ENCODE assay signal across 33 cellular contexts in genomic region chr1:208276757-208277435, GRCh38. TPM values are rescaled to one million over a fixed set of nuclear protein-coding genes. Genes with fewer than 3 reads are reported as not detected.
A peak's percentile ranks its signal among the peaks of the same experiment; 100 is the strongest.
DNase-seq lines count a peak whose midpoint lies in the region; ATAC-seq and TF ChIP-seq lines count a peak whose summit lies in the region.
"Had no signal": no experiment of that assay in that cellular context is flagged by ENCODE, and none has a peak within 500 bp of the region (broad histone marks: within the 10 kb centered on the region; RNA-seq: fewer than 3 reads in every experiment).

No MANE protein-coding gene starts in this region.

- H3K9me3 Mint-ChIP-seq in endodermal cell: no peaks in the 10 kb centered on the region
- H3K9me3 Mint-ChIP-seq: CD14-positive monocyte; CD4-positive, alpha-beta memory T cell; CD4-positive, alpha-beta T cell; CD4-positive, CD25-positive, alpha-beta regulatory T cell; CD8-positive, alpha-beta memory T cell; CD8-positive, alpha-beta T cell had no signal

- H2AK5ac ChIP-seq in mesendoderm (ENCODE audit: low read length): peak overlapping the region; percentile 84

- no peaks in the 10 kb centered on the region for H3F3A ChIP-seq in neural cell (ENCODE audit: insufficient read depth, low read length, poor library complexity, severe bottlenecking)

- H3K18ac ChIP-seq in mesendoderm (ENCODE audit: low read length): peak overlapping the region; percentile 92

- no peaks in the 10 kb centered on the region for H3K79me1 ChIP-seq in mesendoderm (ENCODE audit: low read length)

- peaks cover 6% of the 10 kb centered on the region for H3K27me3 Mint-ChIP-seq in endodermal cell (ENCODE audit: insufficient read depth)

- H3K4me3 ChIP-seq in endodermal cell (ENCODE audit: low read length) (no peak overlapping the region), mesendoderm (ENCODE audit: low read length) (no peak overlapping the region), neural cell (ENCODE audit: low read length) (no peak overlapping the region)
- H3K4me3 ChIP-seq: A549; BLaER1; BLaER1 treated with 17β-estradiol and CSF1 and Interleukin-3, amounts not matched to agents 10 nM and 100 nM had no signal

- no peak overlapping the region for H4K8ac ChIP-seq in mesendoderm (ENCODE audit: low read depth, low read length)

- no peaks in the 10 kb centered on the region for H3K9me2 ChIP-seq in neural cell (ENCODE audit: insufficient read depth, low read length)

- H2BK120ac ChIP-seq in mesendoderm (ENCODE audit: low read depth, low read length): peak overlapping the region; percentile 75

- ATAC-seq in GM21367 (IDR thresholded peaks at IDR 0.05; ENCODE audit: unreplicated experiment): no peak
- ATAC-seq: A549; CD8-positive, alpha-beta T cell had no signal

- H2AFZ ChIP-seq in neural cell (ENCODE audit: low read depth, low read length): no peak overlapping the region

- H3K36me3 ChIP-seq in endodermal cell (ENCODE audit: control insufficient read depth, insufficient read depth, low read length): no peaks in the 10 kb centered on the region
- no peaks in the 10 kb centered on the region for H3K36me3 ChIP-seq in mesendoderm (ENCODE audit: control insufficient read depth, insufficient read depth, low read length)
- H3K36me3 ChIP-seq in neural cell (ENCODE audit: insufficient read depth, low read length): no peaks in the 10 kb centered on the region
- H3K36me3 ChIP-seq: BE2C; BLaER1; BLaER1 treated with 17β-estradiol and CSF1 and Interleukin-3, amounts not matched to agents 10 nM and 100 nM had no signal

- H3K9me3 ChIP-seq in endodermal cell (ENCODE audit: control insufficient read depth, low read length) (no peaks in the 10 kb centered on the region), neural cell (ENCODE audit: low read length) (no peaks in the 10 kb centered on the region)
- H3K9me3 ChIP-seq: A549; BE2C; BLaER1; BLaER1 treated with 17β-estradiol and CSF1 and Interleukin-3, amounts not matched to agents 10 nM and 100 nM; Caco-2 had no signal

- no peaks in the 10 kb centered on the region for H3K36me3 Mint-ChIP-seq in endodermal cell (ENCODE audit: low read depth)
- H3K36me3 Mint-ChIP-seq: CD14-positive monocyte; CD4-positive, alpha-beta memory T cell; CD4-positive, CD25-positive, alpha-beta regulatory T cell; CD8-positive, alpha-beta memory T cell; CD8-positive, alpha-beta T cell had no signal

- TF ChIP-seq CTCF in endodermal cell (conservative IDR thresholded peaks at IDR 0.05) (no peak), neural cell (IDR thresholded peaks at IDR 0.05; ENCODE audit: poor library complexity, severe bottlenecking) (no peak)

- H4K20me1 ChIP-seq in neural cell (ENCODE audit: insufficient read depth): no peaks in the 10 kb centered on the region
- H4K20me1 ChIP-seq: BLaER1; BLaER1 treated with 17β-estradiol and CSF1 and Interleukin-3, amounts not matched to agents 10 nM and 100 nM had no signal

- H4K5ac ChIP-seq in mesendoderm (ENCODE audit: low read length): no peak overlapping the region

- 92 to 100% methylated on average over 2 to 3 of the region's 3 CpGs for WGBS in endodermal cell (ENCODE audit: insufficient coverage in 1 of 2, insufficient read length in 1 of 2), 2 experiments
- no CpG with 5 or more reads among the region's 3 CpGs for WGBS in mesendoderm (ENCODE audit: extremely low coverage, insufficient coverage, low lambda C conversion rate)

- H3K4me2 ChIP-seq in mesendoderm (ENCODE audit: low read length) (no peak overlapping the region), neural cell (ENCODE audit: low read length) (no peak overlapping the region)
- H3K4me2 ChIP-seq: A549, BLaER1 had no signal

- H3K4me1 ChIP-seq in endodermal cell (ENCODE audit: control insufficient read depth, insufficient read depth, low read length) (peaks cover 31% of the 10 kb centered on the region), mesendoderm (ENCODE audit: control insufficient read depth, low read depth, low read length) (peaks cover 35% of the 10 kb centered on the region)
- H3K4me1 ChIP-seq: A549, Caco-2 had no signal

- H3K4ac ChIP-seq in mesendoderm (ENCODE audit: low read depth, low read length): no peak overlapping the region

- TF ChIP-seq EP300 in neural cell (conservative IDR thresholded peaks at IDR 0.05; ENCODE audit: poor library complexity, severe bottlenecking): peak; percentile 56

- peaks cover 62% of the 10 kb centered on the region for H3K4me1 Mint-ChIP-seq in endodermal cell
- H3K4me1 Mint-ChIP-seq: B cell; CD14-positive monocyte; CD4-positive, CD25-positive, alpha-beta regulatory T cell; CD8-positive, alpha-beta memory T cell had no signal

- no peak overlapping the region for H3K4me3 Mint-ChIP-seq in endodermal cell
- H3K4me3 Mint-ChIP-seq: B cell; CD14-positive monocyte; CD4-positive, alpha-beta memory T cell; CD4-positive, alpha-beta T cell; CD4-positive, CD25-positive, alpha-beta regulatory T cell; CD8-positive, alpha-beta memory T cell; CD8-positive, alpha-beta T cell had no signal

- no peak overlapping the region for H3K27ac ChIP-seq in endodermal cell (ENCODE audit: low read depth, low read length)
- H3K27ac ChIP-seq in mesendoderm (ENCODE audit: low read depth, low read length): no peak overlapping the region
- H3K27ac ChIP-seq in neural cell (ENCODE audit: low read length): no peak overlapping the region
- H3K27ac ChIP-seq: 22Rv1; A549; BLaER1; BLaER1 treated with 17β-estradiol and CSF1 and Interleukin-3, amounts not matched to agents 10 nM and 100 nM; C4-2B had no signal

- no peak for TF ChIP-seq RAD21 in neural cell (conservative IDR thresholded peaks at IDR 0.05)

- H3K9ac ChIP-seq in endodermal cell (ENCODE audit: extremely low read depth, low read length, poor library complexity, severe bottlenecking) (no peak overlapping the region), mesendoderm (ENCODE audit: low read length) (no peak overlapping the region), neural cell (ENCODE audit: low read length) (no peak overlapping the region)
- H3K9ac ChIP-seq: BLaER1; BLaER1 treated with 17β-estradiol and CSF1 and Interleukin-3, amounts not matched to agents 10 nM and 100 nM had no signal

- no peak overlapping the region for H3K23ac ChIP-seq in mesendoderm (ENCODE audit: low read length)

- H3K79me2 ChIP-seq in mesendoderm (ENCODE audit: control insufficient read depth, insufficient read depth, low read length): no peaks in the 10 kb centered on the region
- H3K79me2 ChIP-seq in neural cell (replicated peaks; ENCODE audit: insufficient read depth, low read length): no peaks in the 10 kb centered on the region

- peak overlapping the region; percentile 47 for H2BK5ac ChIP-seq in mesendoderm (ENCODE audit: low read length)

- no peak overlapping the region for H3K27ac Mint-ChIP-seq in endodermal cell
- H3K27ac Mint-ChIP-seq: B cell; CD14-positive monocyte; CD4-positive, alpha-beta T cell; CD8-positive, alpha-beta memory T cell; CD8-positive, alpha-beta T cell had no signal

- no peak overlapping the region for H2BK15ac ChIP-seq in mesendoderm (replicated peaks; ENCODE audit: low read depth)

- H3K27me3 ChIP-seq in endodermal cell (ENCODE audit: control insufficient read depth, insufficient read depth, low read length, poor library complexity, severe bottlenecking) (no peaks in the 10 kb centered on the region), mesendoderm (ENCODE audit: insufficient read depth, low read length, poor library complexity) (no peaks in the 10 kb centered on the region), neural cell (ENCODE audit: insufficient read depth, low read depth, low read length) (no peaks in the 10 kb centered on the region)
- H3K27me3 ChIP-seq: BE2C; BLaER1; BLaER1 treated with 17β-estradiol and CSF1 and Interleukin-3, amounts not matched to agents 10 nM and 100 nM had no signal

- peak overlapping the region; percentile 60 for H3K56ac ChIP-seq in mesendoderm (ENCODE audit: low read length)

- DNase-seq in endodermal cell (peak; percentile 10), mesendoderm (no peak), NCI-H748 treated with DMSO at 0.1 percent for 48 hours (lab: John Stamatoyannopoulos, UW) (no peak), NCI-H2227 treated with DMSO at 0.1 percent for 48 hours (lab: John Stamatoyannopoulos, UW) (no peak)
- DNase-seq: 8988T; ACHN; AML-193; BE2C; C1 segment of cervical spinal cord; Caco-2; Calu3; CD4-positive, alpha-beta memory T cell; CD4-positive, alpha-beta T cell; CD4-positive, CD25-positive, alpha-beta regulatory T cell; CD8-positive, alpha-beta memory T cell; CD8-positive, alpha-beta T cell; COR-L47; DMS 273 treated with DMSO at 0.1 percent for 48 hours; DMS153; DMS53; DMS79; DMS79 treated with DMSO at 0.1 percent for 48 hours; DND-41; EL had no signal

TF ChIP-seq in neural cell, 6 proteins besides CTCF, POLR2A, EP300 and RAD21 (continues in another document):
- TF ChIP-seq EZH2 (IDR thresholded peaks at IDR 0.05; ENCODE audit: borderline replicate concordance, insufficient read depth, low read length, poor library complexity, severe bottlenecking) (no peak), MXI1 (conservative IDR thresholded peaks at IDR 0.05; ENCODE audit: poor library complexity, severe bottlenecking) (no peak), TAF1 (IDR thresholded peaks at IDR 0.05; ENCODE audit: low read depth) (no peak), SMC3 (conservative IDR thresholded peaks at IDR 0.05; ENCODE audit: poor library complexity) (no peak)

RNA-seq across cellular contexts. Expression of gene PLXNA2, which starts 32.7 kb away (rescaled TPM):
- 10 to 100 TPM; 61.2 to 86.1 TPM for total RNA-seq in endodermal cell
- 22.9 TPM for polyA plus RNA-seq in endodermal cell (2013, experiment 1 of 2)
- polyA plus RNA-seq in endodermal cell (2013, experiment 2 of 2): 24.4 TPM
- 7.9 TPM for polyA plus RNA-seq in mesendoderm (2013, experiment 1 of 2)
- polyA plus RNA-seq in mesendoderm (2013, experiment 2 of 2): 7.4 TPM
- 30.6 and 48.6 TPM in 2 replicates for polyA plus RNA-seq in neural cell
- polyA minus RNA-seq in neural cell: 129 and 143 TPM in 2 replicates
